19 cellular contexts compared by ENCODE assay signal in the genomic region with DNA sequence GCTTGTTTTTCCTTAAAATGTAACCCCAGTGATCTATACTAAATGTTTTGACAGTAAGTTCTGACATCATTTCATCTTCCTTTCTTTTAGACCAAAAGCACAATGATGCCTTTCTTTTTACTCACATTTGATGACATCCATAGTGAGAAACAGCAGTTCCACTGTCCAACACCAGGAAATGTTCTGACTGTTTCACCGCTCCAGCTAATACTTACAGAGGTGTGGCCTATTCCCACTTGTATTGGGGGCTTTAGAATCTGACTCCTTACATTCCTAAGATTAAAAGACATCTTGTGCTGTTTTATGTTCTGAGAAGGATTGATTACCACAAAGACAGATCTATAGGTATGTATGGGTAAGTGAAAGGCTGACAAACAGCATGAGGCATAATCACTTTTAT.
DNase-seq lines count a peak whose midpoint lies in the region; FAIRE-seq and TF ChIP-seq lines count a peak whose summit lies in the region.
"Had no signal": no experiment of that assay in that cellular context is flagged by ENCODE, and none has a peak within 500 bp of the region (broad histone marks: within the 10 kb centered on the region; RNA-seq: fewer than 3 reads in every experiment).

No MANE protein-coding gene starts in this region.

- TF ChIP-seq CTCF in glutamatergic neuron (IDR thresholded peaks at IDR 0.05; ENCODE audit: partially characterized antibody, unreplicated experiment) (peak; percentile 25), neural progenitor cell (IDR thresholded peaks at IDR 0.05) (peak; percentile 6), RWPE1 (conservative IDR thresholded peaks at IDR 0.05; ENCODE audit: low read depth) (no peak)

- H3K27me3 Mint-ChIP-seq in glutamatergic neuron (ENCODE audit: unreplicated experiment) (no peaks in the 10 kb centered on the region), neural progenitor cell (ENCODE audit: insufficient read depth, low read depth) (peaks cover 4% of the 10 kb centered on the region)
- H3K27me3 Mint-ChIP-seq: CD4-positive, alpha-beta T cell had no signal

- H3K4me1 Mint-ChIP-seq in glutamatergic neuron (ENCODE audit: low read depth, unreplicated experiment) (no peaks in the 10 kb centered on the region), neural progenitor cell (no peaks in the 10 kb centered on the region)

- no peak overlapping the region for H3K4me3 Mint-ChIP-seq in glutamatergic neuron (ENCODE audit: unreplicated experiment)
- H3K4me3 Mint-ChIP-seq in neural progenitor cell: no peak overlapping the region
- H3K4me3 Mint-ChIP-seq: CD4-positive, alpha-beta T cell had no signal

- H3K36me3 Mint-ChIP-seq in glutamatergic neuron (ENCODE audit: unreplicated experiment) (no peaks in the 10 kb centered on the region), neural progenitor cell (no peaks in the 10 kb centered on the region)

- H3K9me3 Mint-ChIP-seq in glutamatergic neuron (ENCODE audit: unreplicated experiment): no peaks in the 10 kb centered on the region
- peaks cover 3% of the 10 kb centered on the region for H3K9me3 Mint-ChIP-seq in neural progenitor cell

- H3K79me2 ChIP-seq in neural progenitor cell (ENCODE audit: low read depth): no peaks in the 10 kb centered on the region

- H4K20me1 ChIP-seq in neural progenitor cell (ENCODE audit: low read depth): no peaks in the 10 kb centered on the region

- no peaks in the 10 kb centered on the region for H3F3A ChIP-seq in neural progenitor cell (ENCODE audit: low read depth)

- no peaks in the 10 kb centered on the region for H3K9me3 ChIP-seq in neural progenitor cell (ENCODE audit: low read depth)
- H3K9me3 ChIP-seq: Caco-2, HAP-1 had no signal

- H3K27me3 ChIP-seq in neural progenitor cell: no peaks in the 10 kb centered on the region

- no peak for FAIRE-seq in HTR-8/SVneo (lab: Jason Lieb, UNC)
- FAIRE-seq: A204.1, D721Med, G401.6, GM12892, GM18507 had no signal

- H3K27ac ChIP-seq in neural progenitor cell (no peak overlapping the region), RWPE1 (no peak overlapping the region)
- H3K27ac ChIP-seq: C4-2B, GM23248, HL-60 had no signal

- H3K36me3 ChIP-seq in neural progenitor cell: no peaks in the 10 kb centered on the region
- H3K36me3 ChIP-seq: HAP-1 had no signal

- CTCF ChIA-PET in RWPE1 (lab: Yijun Ruan, JAX): no interaction called here

- H3K4me1 ChIP-seq in neural progenitor cell: no peaks in the 10 kb centered on the region
- H3K4me1 ChIP-seq: Caco-2, HAP-1 had no signal

- no peak overlapping the region for H3K4me3 ChIP-seq in neural progenitor cell
- H3K4me3 ChIP-seq: GM23248, HAP-1 had no signal

- H3K4me2 ChIP-seq in neural progenitor cell: no peak overlapping the region

- peak; percentile 55 for DNase-seq in SK-N-DZ (ENCODE audit: low spot score)
- no peak for DNase-seq in glutamatergic neuron
- DNase-seq in neural progenitor cell (ENCODE audit: low spot score): no peak
- no peak for DNase-seq in HTR-8/SVneo (ENCODE audit: insufficient read length, low spot score)
- DNase-seq in NCI-H510A (lab: John Stamatoyannopoulos, UW): no peak
- no peak for DNase-seq in activated CD4-positive, alpha-beta T cell treated with anti-CD3 and anti-CD28 coated beads for 48 hours
- DNase-seq in RWPE1 (ENCODE audit: low spot score): no peak
- DNase-seq: ACHN; Caco-2; CD4-positive, alpha-beta T cell; GM23248 had no signal

- no peak overlapping the region for H3K27ac Mint-ChIP-seq in glutamatergic neuron (ENCODE audit: unreplicated experiment)
- no peak overlapping the region for H3K27ac Mint-ChIP-seq in neural progenitor cell
- H3K27ac Mint-ChIP-seq: CD4-positive, alpha-beta T cell had no signal

- no peak overlapping the region for H3K9ac ChIP-seq in neural progenitor cell
- H3K9ac ChIP-seq: GM23248 had no signal

- no peak overlapping the region for H2AFZ ChIP-seq in neural progenitor cell (replicated peaks)
- H2AFZ ChIP-seq: GM23248 had no signal

- POLR2A ChIA-PET in RWPE1 (lab: Yijun Ruan, JAX; ENCODE audit: low non-redundant PET): no interaction called here
